8 cellular contexts compared by ENCODE assay signal in genomic region chr20:49385471-49385870, GRCh38.
DNase-seq lines count a peak whose midpoint lies in the region; ATAC-seq and TF ChIP-seq lines count a peak whose summit lies in the region.

No MANE protein-coding gene starts in this region.

- H3K4me1 ChIP-seq in mesenchymal stem cell (ENCODE audit: control insufficient read depth, insufficient read depth, low read depth, low read length) = peaks cover 8% of the 10 kb centered on the region

- H4K8ac ChIP-seq in mesenchymal stem cell (ENCODE audit: low read length) = peak overlapping the region; percentile 38

- H3K27ac Mint-ChIP-seq in activated CD8-positive, alpha-beta T cell treated with anti-CD3 and anti-CD28 coated beads for 36 hours = no peak overlapping the region

- no peak overlapping the region for H4K91ac ChIP-seq in mesenchymal stem cell (ENCODE audit: low read length)

- no peak overlapping the region for H3K4me2 ChIP-seq in mesenchymal stem cell (ENCODE audit: low read length, poor library complexity, severe bottlenecking)

- TF ChIP-seq CTCF in activated CD8-positive, alpha-beta T cell treated with anti-CD3 and anti-CD28 coated beads for 36 hours (IDR thresholded peaks at IDR 0.05) = no peak

- H3K27me3 ChIP-seq in mesenchymal stem cell (ENCODE audit: control insufficient read depth in 1 of 2, insufficient read depth in 1 of 2, low read length in 2 of 2) = peaks cover 54 to 68% of the 10 kb centered on the region in 2 experiments

- 27% methylated on average over 1 of the region's 1 CpG for WGBS in mesenchymal stem cell

- H3K18ac ChIP-seq in mesenchymal stem cell (ENCODE audit: low read depth in 1 of 2, low read length in 2 of 2) = no peak overlapping the region

- no peaks in the 10 kb centered on the region for H3K36me3 ChIP-seq in mesenchymal stem cell (ENCODE audit: control insufficient read depth in 1 of 2, insufficient read depth in 2 of 2, low read depth in 1 of 2, low read length in 2 of 2)

- no peak overlapping the region for H2AK5ac ChIP-seq in mesenchymal stem cell (ENCODE audit: low read length, severe bottlenecking)

- CTCF ChIA-PET in activated CD8-positive, alpha-beta T cell treated with anti-CD3 and anti-CD28 coated beads for 36 hours (lab: Charles Lee) = interaction anchor here (0.5 to 3.0 kb wide), 27 partner anchors 9 to 373 kb away, joined by 3 to 18 read pairs (median 3); no protein-coding TSS in a partner anchor

- no peaks in the 10 kb centered on the region for H3K79me1 ChIP-seq in mesenchymal stem cell (replicated peaks; ENCODE audit: low read length, poor library complexity, severe bottlenecking)

- no peaks in the 10 kb centered on the region for H3K9me3 Mint-ChIP-seq in activated CD8-positive, alpha-beta T cell treated with anti-CD3 and anti-CD28 coated beads for 36 hours

- POLR2A ChIA-PET in activated CD8-positive, alpha-beta T cell treated with anti-CD3 and anti-CD28 coated beads for 36 hours (lab: Charles Lee) = interaction anchor here (0.9 kb wide), 1 partner anchor 99 kb away, joined by 4 read pairs; no protein-coding TSS in a partner anchor

- no peak overlapping the region for H3K4me3 Mint-ChIP-seq in activated CD8-positive, alpha-beta T cell treated with anti-CD3 and anti-CD28 coated beads for 36 hours

- no peak overlapping the region for H3K27ac ChIP-seq in mesenchymal stem cell (ENCODE audit: low read length, poor library complexity, severe bottlenecking)

- no peak overlapping the region for H2BK120ac ChIP-seq in mesenchymal stem cell (ENCODE audit: low read depth, low read length)

- no peak overlapping the region for H3K4ac ChIP-seq in mesenchymal stem cell (ENCODE audit: low read depth in 1 of 2, low read length in 2 of 2)

- H3K9ac ChIP-seq in mesenchymal stem cell (ENCODE audit: low read length) = no peak overlapping the region

- H3K36me3 Mint-ChIP-seq in activated CD8-positive, alpha-beta T cell treated with anti-CD3 and anti-CD28 coated beads for 36 hours (ENCODE audit: low read depth) = no peaks in the 10 kb centered on the region

- no peak overlapping the region for H2BK15ac ChIP-seq in mesenchymal stem cell (ENCODE audit: low read depth, poor library complexity, severe bottlenecking)

- no peak overlapping the region for H3K4me3 ChIP-seq in mesenchymal stem cell (ENCODE audit: insufficient read depth in 1 of 2, low read depth in 1 of 2, low read length in 2 of 2)

- H3K4me1 Mint-ChIP-seq in activated CD8-positive, alpha-beta T cell treated with anti-CD3 and anti-CD28 coated beads for 36 hours (ENCODE audit: low read depth) = no peaks in the 10 kb centered on the region

- H2BK12ac ChIP-seq in mesenchymal stem cell (ENCODE audit: low read length in 2 of 2) = no peak overlapping the region

- no peak overlapping the region for H3K23ac ChIP-seq in mesenchymal stem cell (ENCODE audit: low read length in 2 of 2)

- H3K14ac ChIP-seq in mesenchymal stem cell (ENCODE audit: low read length in 2 of 2) = no peak overlapping the region

- no peak overlapping the region for H2BK5ac ChIP-seq in mesenchymal stem cell (ENCODE audit: low read depth, low read length, poor library complexity, severe bottlenecking)

- ATAC-seq in activated CD8-positive, alpha-beta T cell treated with anti-CD3 and anti-CD28 coated beads for 36 hours = peak; percentile 77
- no peak for ATAC-seq in HG03095 (IDR thresholded peaks at IDR 0.05; ENCODE audit: unreplicated experiment)

- no peak overlapping the region for H2AFZ ChIP-seq in mesenchymal stem cell (ENCODE audit: low read depth, low read length)

- intact Hi-C loops in activated CD8-positive, alpha-beta T cell treated with anti-CD3 and anti-CD28 coated beads for 36 hours (cut with micrococcal nuclease) = loop anchor here (10.0 kb wide), 1 partner anchor 99 kb away; the partner anchor contains the start of gene KCNB1

- DNase-seq in NCI-H1694 (lab: John Stamatoyannopoulos, UW) (peak; percentile 17), NCI-H1694 treated with DMSO at 0.1 percent for 48 hours (lab: John Stamatoyannopoulos, UW) (no peak), NAMALWA (ENCODE audit: low spot score) (peak; percentile 80), mesenchymal stem cell (peak; percentile 40), cerebellar nuclear complex (lab: John Stamatoyannopoulos, UW) (no peak), hippocampal formation (lab: John Stamatoyannopoulos, UW) (no peak)
- peak; percentile 7 for DNase-seq in activated CD8-positive, alpha-beta T cell treated with anti-CD3 and anti-CD28 coated beads for 36 hours

- H3K9me3 ChIP-seq in mesenchymal stem cell (ENCODE audit: control insufficient read depth, low read length) = no peaks in the 10 kb centered on the region

- peaks cover 24% of the 10 kb centered on the region for H3K27me3 Mint-ChIP-seq in activated CD8-positive, alpha-beta T cell treated with anti-CD3 and anti-CD28 coated beads for 36 hours

Comparison
In these comparisons a context has a peak if more than half of its experiments do, and no peak if none do; other contexts are left out.
1. DNase-seq: peak in NCI-H1694 (single experiment), NAMALWA (single experiment), activated CD8-positive, alpha-beta T cell treated with anti-CD3 and anti-CD28 coated beads for 36 hours (single experiment) and mesenchymal stem cell (single experiment); none in NCI-H1694 treated with DMSO at 0.1 percent for 48 hours (single experiment), cerebellar nuclear complex (0 of 2) and hippocampal formation (0 of 2).